In the genomic region with DNA sequence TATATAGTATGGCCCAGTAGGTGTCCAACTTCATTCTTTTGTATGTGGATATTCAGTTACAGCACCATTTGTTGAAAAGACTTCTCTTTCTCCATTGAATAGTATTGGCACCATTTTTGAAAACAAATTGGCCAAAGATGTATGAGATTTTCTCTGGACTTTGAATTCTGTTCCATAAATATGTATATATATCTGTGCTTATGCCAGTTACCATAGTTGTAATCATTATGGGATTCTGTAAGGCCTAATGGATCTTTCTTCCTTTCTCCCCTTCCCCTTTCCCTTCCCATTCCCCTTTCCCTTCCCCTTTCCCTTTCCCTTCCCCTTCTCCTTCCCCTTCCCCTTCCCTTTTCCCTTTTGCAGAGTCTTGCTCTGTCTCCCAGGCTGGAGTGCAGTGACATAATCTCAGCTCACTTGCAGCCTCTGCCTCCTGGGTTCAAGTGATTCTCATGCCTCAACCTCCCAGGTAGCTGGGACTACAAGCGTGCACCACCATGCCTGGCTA, we compare ENCODE assay signal across 23 cellular contexts. TPM values are rescaled to one million over a fixed set of nuclear protein-coding genes. Genes with fewer than 3 reads are reported as not detected.
DNase-seq lines count a peak whose midpoint lies in the region; ATAC-seq, FAIRE-seq and TF ChIP-seq lines count a peak whose summit lies in the region.
"Had no signal": no experiment of that assay in that cellular context is flagged by ENCODE, and none has a peak within 500 bp of the region (broad histone marks: within the 10 kb centered on the region; RNA-seq: fewer than 3 reads in every experiment).

No MANE protein-coding gene starts in this region.

- DNase-seq in HepG2 (ENCODE audit: low spot score) (no peak), right lobe of liver (no peak), T-helper 17 cell (no peak), endothelial cell (ENCODE audit: low spot score) (no peak), activated gamma-delta T cell (lab: John Stamatoyannopoulos, UW) (no peak), erythroblast (lab: John Stamatoyannopoulos, UW) (no peak)
- DNase-seq: C1 segment of cervical spinal cord, Calu3, DMS79 treated with DMSO at 0.1 percent for 48 hours, HFFc6, NCI-H1048, NCI-H1417, NCI-H1694, NCI-H2029 treated with DMSO at 0.1 percent for 48 hours, NCI-H446 treated with DMSO at 0.1 percent for 48 hours, NCI-H526, PC-9, Right ventricle myocardium superior had no signal

- intact Hi-C loops in HepG2 (cut with micrococcal nuclease; ENCODE audit: unreplicated experiment) (no loop called here), right lobe of liver (cut with DNase I) (no loop called here)

- 100% methylated on average over 1 of the region's 1 CpG for WGBS in HepG2 (ENCODE audit: low lambda C conversion rate)
- WGBS in right lobe of liver (ENCODE audit: insufficient coverage, low coverage, low lambda C conversion rate, missing lambda C conversion rate): 86% methylated on average over 1 of the region's 1 CpG

- no peak for TF ChIP-seq EP300 in HepG2 (IDR thresholded peaks at IDR 0.05; ENCODE audit: low read depth in 2 of 2, low read length in 2 of 2)
- no peak for TF ChIP-seq EP300 in HepG2 (CRISPR knock-in tag; IDR thresholded peaks at IDR 0.05; ENCODE audit: borderline replicate concordance)

- no peaks in the 10 kb centered on the region for H3K4me1 ChIP-seq in HepG2 (ENCODE audit: insufficient read depth, low read length)
- no peaks in the 10 kb centered on the region for H3K4me1 ChIP-seq in right lobe of liver

- no peaks in the 10 kb centered on the region for H3K79me2 ChIP-seq in HepG2 (ENCODE audit: insufficient read depth, low read length)

- no peaks in the 10 kb centered on the region for H3K27me3 ChIP-seq in HepG2 (ENCODE audit: control insufficient read depth in 1 of 2, insufficient read depth in 2 of 2, low read length in 2 of 2)
- no peaks in the 10 kb centered on the region for H3K27me3 ChIP-seq in right lobe of liver
- H3K27me3 ChIP-seq: SJSA1 had no signal

- no peak overlapping the region for H3K9ac ChIP-seq in HepG2 (ENCODE audit: insufficient read depth, low read depth, low read length)

- no TSS peak for BruUV-seq in HepG2 (replicated peaks; lab: Mats Ljungman, UMichigan)

- no peak for TF ChIP-seq RAD21 in HepG2 (CRISPR knock-in tag; IDR thresholded peaks at IDR 0.05)

- TF ChIP-seq CTCF in HepG2 (CRISPR knock-in tag; IDR thresholded peaks at IDR 0.05) (no peak), right lobe of liver (IDR thresholded peaks at IDR 0.05) (no peak), endothelial cell (IDR thresholded peaks at IDR 0.05; ENCODE audit: unreplicated experiment) (no peak)

- H3K36me3 Mint-ChIP-seq in T-helper 17 cell (ENCODE audit: low read depth) (peaks cover 6% of the 10 kb centered on the region), endothelial cell (ENCODE audit: low read depth, unreplicated experiment) (no peaks in the 10 kb centered on the region)

- H3K4me2 ChIP-seq in HepG2 (ENCODE audit: low read depth, low read length): no peak overlapping the region
- H3K4me2 ChIP-seq: A549, PC-9 had no signal

- H3K36me3 ChIP-seq in HepG2 (replicated peaks in 1 of 2; ENCODE audit: control insufficient read depth in 1 of 2, insufficient read depth in 2 of 2, low read length in 2 of 2): peaks cover 8 to 74% of the 10 kb centered on the region in 2 experiments
- peaks cover 0 to 10% (median 1%) of the 10 kb centered on the region in 4 donors for H3K36me3 ChIP-seq in right lobe of liver

- H3K27me3 Mint-ChIP-seq in T-helper 17 cell (no peaks in the 10 kb centered on the region), endothelial cell (ENCODE audit: unreplicated experiment) (no peaks in the 10 kb centered on the region)

- POLR2A ChIA-PET in HepG2 (lab: Yijun Ruan, JAX): no interaction called here

- in situ Hi-C loops in HepG2 (cut with HindIII; ENCODE audit: extremely low pct_ligation_motif_present, low pct_unique_long_range_greater_than_20kb): no loop called here

- FAIRE-seq in HepG2 (lab: Jason Lieb, UNC): no peak
- FAIRE-seq: A549, GM12892, H54 had no signal

- no peak for TF ChIP-seq POLR2A in HepG2 (IDR thresholded peaks at IDR 0.05; ENCODE audit: insufficient read depth in 1 of 2, low read depth in 2 of 2, low read length in 2 of 2)
- no peak for TF ChIP-seq POLR2A in right lobe of liver (IDR thresholded peaks at IDR 0.05)
- no peak for TF ChIP-seq POLR2A in erythroblast (IDR thresholded peaks at IDR 0.05; ENCODE audit: low read length)

- H3K9me3 Mint-ChIP-seq in endothelial cell (ENCODE audit: unreplicated experiment): no peaks in the 10 kb centered on the region
- H3K9me3 Mint-ChIP-seq: HFFc6 had no signal

- CTCF ChIA-PET in HepG2 (lab: Yijun Ruan, JAX; ENCODE audit: low intra/inter-chr PET ratio, low total read pairs): no interaction called here

- peaks cover 25% of the 10 kb centered on the region for H3K4me1 Mint-ChIP-seq in T-helper 17 cell
- peaks cover 2% of the 10 kb centered on the region for H3K4me1 Mint-ChIP-seq in endothelial cell (ENCODE audit: unreplicated experiment)

- H2AFZ ChIP-seq in HepG2 (ENCODE audit: low read length): no peak overlapping the region
- H2AFZ ChIP-seq: PC-9 had no signal

- H3K4me3 ChIP-seq in HepG2 (replicated peaks in 1 of 3; ENCODE audit: insufficient read depth in 1 of 3, low read depth in 2 of 3, low read length in 3 of 3) (no peak overlapping the region), right lobe of liver (no peak overlapping the region)
- H3K4me3 ChIP-seq: A549, PC-9, SJSA1 had no signal

- H4K20me1 ChIP-seq in HepG2 (ENCODE audit: insufficient read depth, low read length): peaks cover 32% of the 10 kb centered on the region

- ATAC-seq in HepG2: no peak
- ATAC-seq in right lobe of liver: no peak
- no peak for ATAC-seq in T-helper 17 cell
- ATAC-seq in GM21367 (IDR thresholded peaks at IDR 0.05; ENCODE audit: unreplicated experiment): no peak
- ATAC-seq: A549 had no signal

- peak overlapping the region; percentile 70 for H3K27ac Mint-ChIP-seq in T-helper 17 cell
- H3K27ac Mint-ChIP-seq in endothelial cell (ENCODE audit: unreplicated experiment): peak overlapping the region; percentile 76
- H3K27ac Mint-ChIP-seq: HFFc6 had no signal

- H3K4me3 Mint-ChIP-seq in T-helper 17 cell (no peak overlapping the region), endothelial cell (ENCODE audit: unreplicated experiment) (no peak overlapping the region)
- H3K4me3 Mint-ChIP-seq: HFFc6 had no signal

- H3K9me3 ChIP-seq in HepG2 (ENCODE audit: low read length) (no peaks in the 10 kb centered on the region), right lobe of liver (no peaks in the 10 kb centered on the region), T-helper 17 cell (ENCODE audit: control insufficient read depth, low read length, poor library complexity, severe bottlenecking) (no peaks in the 10 kb centered on the region)
- H3K9me3 ChIP-seq: A549, SJSA1 had no signal

- H3K27ac ChIP-seq in HepG2 (ENCODE audit: extremely low read length, insufficient read depth, low read length) (no peak overlapping the region), right lobe of liver (no peak overlapping the region)
- H3K27ac ChIP-seq: A549, PC-9, SJSA1 had no signal

TF ChIP-seq in HepG2, 621 proteins besides CTCF, POLR2A, EP300 and RAD21 (continues in another document):
- TF ChIP-seq PCBP2 (optimal IDR thresholded peaks at IDR 0.05; ENCODE audit: low read depth, low read length, poor library complexity, severe bottlenecking) (peak; percentile 89), PRPF4 (IDR thresholded peaks at IDR 0.05; ENCODE audit: low read depth, low read length, poor library complexity, severe bottlenecking) (no peak), NFATC3 (CRISPR knock-in tag; IDR thresholded peaks at IDR 0.05) (no peak), SMYD3 (CRISPR knock-in tag; IDR thresholded peaks at IDR 0.05) (no peak), IRX3 (CRISPR knock-in tag; IDR thresholded peaks at IDR 0.05; ENCODE audit: borderline replicate concordance, low read depth) (no peak)
- TF ChIP-seq, protein P1, sequence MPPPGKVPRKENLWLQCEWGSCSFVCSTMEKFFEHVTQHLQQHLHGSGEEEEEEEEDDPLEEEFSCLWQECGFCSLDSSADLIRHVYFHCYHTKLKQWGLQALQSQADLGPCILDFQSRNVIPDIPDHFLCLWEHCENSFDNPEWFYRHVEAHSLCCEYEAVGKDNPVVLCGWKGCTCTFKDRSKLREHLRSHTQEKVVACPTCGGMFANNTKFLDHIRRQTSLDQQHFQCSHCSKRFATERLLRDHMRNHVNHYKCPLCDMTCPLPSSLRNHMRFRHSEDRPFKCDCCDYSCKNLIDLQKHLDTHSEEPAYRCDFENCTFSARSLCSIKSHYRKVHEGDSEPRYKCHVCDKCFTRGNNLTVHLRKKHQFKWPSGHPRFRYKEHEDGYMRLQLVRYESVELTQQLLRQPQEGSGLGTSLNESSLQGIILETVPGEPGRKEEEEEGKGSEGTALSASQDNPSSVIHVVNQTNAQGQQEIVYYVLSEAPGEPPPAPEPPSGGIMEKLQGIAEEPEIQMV (CRISPR knock-in tag; IDR thresholded peaks at IDR 0.05; ENCODE audit: low read depth): no peak

RNA-seq across cellular contexts. Expression of a gene that starts 51.0 kb away (rescaled TPM):
- total RNA-seq in HepG2 (2016; rRNA removed; fragmentation: Illumina TruSeq; extraction: Trizol) (201 and 272 TPM in 2 replicates), right lobe of liver (10 to 100 TPM; 37.5 to 97.0 (median 57.6) TPM), T-helper 17 cell (10 to 100 TPM; 50.9 to 55.3 TPM), endothelial cell (ENCODE audit: unreplicated experiment) (94.8 TPM)
- total RNA-seq in HepG2 (2016; cell fraction: cytosol; rRNA removed; fragmentation: Illumina TruSeq; extraction: Trizol; ENCODE audit: low read depth): 111 and 117 TPM in 2 replicates
- total RNA-seq in HepG2 (2016; cell fraction: insoluble cytoplasmic fraction; rRNA removed; fragmentation: Illumina TruSeq; extraction: Trizol): 197 and 297 TPM in 2 replicates
- total RNA-seq in HepG2 (2016; cell fraction: membrane; rRNA removed; fragmentation: Illumina TruSeq; extraction: Trizol): 232 and 238 TPM in 2 replicates
- total RNA-seq in HepG2 (2016; cell fraction: nucleus; rRNA removed; fragmentation: Illumina TruSeq; extraction: Trizol): 71.7 and 82.5 TPM in 2 replicates
- polyA plus RNA-seq in HepG2 (2011; rRNA removed): 122 and 155 TPM in 2 replicates
- 137 and 167 TPM in 2 replicates for polyA plus RNA-seq in HepG2 (2011; cell fraction: cytosol; rRNA removed)
- 30.5 and 38.2 TPM in 2 replicates for polyA plus RNA-seq in HepG2 (2011; cell fraction: nucleus; rRNA removed)
- 187 and 191 TPM in 2 replicates for polyA plus RNA-seq in HepG2 (2012)
- polyA plus RNA-seq in HepG2 (2016; cell fraction: cytosol; fragmentation: Illumina TruSeq; extraction: Trizol; ENCODE audit: low read depth): 119 TPM in 2 replicates
- polyA plus RNA-seq in HepG2 (2016; cell fraction: insoluble cytoplasmic fraction; fragmentation: Illumina TruSeq; extraction: Trizol; ENCODE audit: low read depth): 279 and 314 TPM in 2 replicates
- 211 and 215 TPM in 2 replicates for polyA plus RNA-seq in HepG2 (2016; cell fraction: membrane; fragmentation: Illumina TruSeq; extraction: Trizol; ENCODE audit: low read depth)
- 118 and 123 TPM in 2 replicates for polyA plus RNA-seq in HepG2 (2016; cell fraction: nucleus; fragmentation: Illumina TruSeq; extraction: Trizol; ENCODE audit: insufficient read depth, low read depth)
- 66.1 and 73.1 TPM in 2 replicates for polyA minus RNA-seq in HepG2 (2011; rRNA and poly(A)+ RNA removed; ENCODE audit: low replicate concordance)
- 41.1 and 44.7 TPM in 2 replicates for polyA minus RNA-seq in HepG2 (2011; cell fraction: cytosol; rRNA and poly(A)+ RNA removed)
- 22.7 and 28.1 TPM in 2 replicates for polyA minus RNA-seq in HepG2 (2011; cell fraction: nucleus; rRNA and poly(A)+ RNA removed)
